Comparison of ENCODE assay signal across 10 cellular contexts in the genomic region with DNA sequence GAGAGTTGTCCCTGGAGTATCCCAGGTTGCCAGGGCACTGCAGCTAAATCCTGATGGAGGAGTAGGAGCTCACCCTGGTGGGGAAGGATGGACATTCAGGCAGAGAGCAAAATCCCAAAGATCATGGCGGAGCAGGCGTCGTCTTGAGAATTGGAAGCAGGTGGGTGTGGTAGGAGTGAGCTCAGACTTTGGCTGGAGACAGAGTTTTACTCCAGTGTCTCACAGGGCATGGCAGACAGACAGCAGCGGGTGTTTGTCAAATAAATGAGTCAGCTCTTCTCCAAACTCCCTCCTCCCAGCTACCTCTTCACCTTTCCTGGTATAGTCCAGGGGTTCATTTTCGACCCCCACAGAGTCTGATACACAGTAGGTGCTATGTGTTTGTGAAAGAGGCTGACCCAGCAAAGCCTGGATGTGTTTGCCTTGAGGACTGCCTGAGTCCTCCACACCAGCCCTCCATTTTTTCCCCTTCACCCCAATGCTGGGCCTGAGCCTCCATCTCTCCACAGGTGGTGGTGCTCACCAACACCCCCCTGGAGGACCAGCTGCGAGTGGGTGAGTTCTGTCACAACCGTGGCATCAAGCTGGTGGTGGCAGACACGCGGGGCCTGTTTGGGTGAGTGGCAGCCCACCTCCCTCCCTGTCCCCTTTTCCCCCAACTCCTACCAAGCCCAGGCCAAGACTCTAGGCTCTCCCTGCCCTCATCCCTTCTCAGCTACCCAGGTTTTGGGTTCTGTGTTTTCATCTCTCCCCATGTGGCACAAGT. TPM values are rescaled to one million over a fixed set of nuclear protein-coding genes. Genes with fewer than 3 reads are reported as not detected.
DNase-seq lines count a peak whose midpoint lies in the region; ATAC-seq and TF ChIP-seq lines count a peak whose summit lies in the region.
"Had no signal": no experiment of that assay in that cellular context is flagged by ENCODE, and none has a peak within 500 bp of the region (broad histone marks: within the 10 kb centered on the region; RNA-seq: fewer than 3 reads in every experiment).

No MANE protein-coding gene starts in this region.

- no peaks in the 10 kb centered on the region for H3K27me3 ChIP-seq in SK-N-SH (ENCODE audit: insufficient read depth)

- peaks cover 7 to 24% of the 10 kb centered on the region in 2 experiments for H3K4me1 ChIP-seq in SK-N-SH (ENCODE audit: control insufficient read depth in 1 of 2, insufficient read depth in 2 of 2, low read depth in 1 of 2, low read length in 1 of 2)

- peaks cover 74 to 86% of the 10 kb centered on the region in 2 experiments for H3K36me3 ChIP-seq in SK-N-SH (replicated peaks in 1 of 2; ENCODE audit: control insufficient read depth in 1 of 2, insufficient read depth in 2 of 2, low read length in 1 of 2)

- TF ChIP-seq RAD21 in SK-N-SH (IDR thresholded peaks at IDR 0.05; ENCODE audit: low read length) = no peak

- H3K9me2 ChIP-seq in SK-N-SH = no peaks in the 10 kb centered on the region

- H3K79me2 ChIP-seq in SK-N-SH (ENCODE audit: insufficient read depth) = peaks cover 34% of the 10 kb centered on the region

- no peak for ATAC-seq in GM21390 (IDR thresholded peaks at IDR 0.05; ENCODE audit: unreplicated experiment)

- H3K9ac ChIP-seq in SK-N-SH = no peak overlapping the region

- POLR2A ChIA-PET in SK-N-SH (lab: Yijun Ruan, JAX) = no interaction called here

- peaks cover 3% of the 10 kb centered on the region for H3F3A ChIP-seq in SK-N-SH (replicated peaks; ENCODE audit: insufficient read depth)

- CTCF ChIA-PET in SK-N-SH (lab: Yijun Ruan, JAX) = interaction anchor here (2.6 kb wide), 1 partner anchor 184 kb away, joined by 13 read pairs; no protein-coding TSS in a partner anchor

- 88% methylated on average over 9 of the region's 9 CpGs for WGBS in SK-N-SH (ENCODE audit: low lambda C conversion rate)

- no peak overlapping the region for H3K4me2 ChIP-seq in SK-N-SH

- peak; percentile 77 for DNase-seq in GM04504 (ENCODE audit: low read depth)
- DNase-seq in SK-N-SH = no peak
- peak; percentile 94 for DNase-seq in fibroblast of the aortic adventitia (ENCODE audit: low read depth)
- peak; percentile 39 for DNase-seq in skeletal muscle cell (ENCODE audit: low read depth)
- DNase-seq in NCI-H187 treated with DMSO at 0.1 percent for 48 hours (lab: John Stamatoyannopoulos, UW) = no peak
- DNase-seq in anterior cingulate cortex (lab: John Stamatoyannopoulos, UW) = no peak
- no peak for DNase-seq in cerebellar nuclear complex (lab: John Stamatoyannopoulos, UW)
- DNase-seq: activated gamma-delta T cell treated with Interleukin-2 at 50 U/mL for 16 hours, NCI-H2081 treated with DMSO at 0.1 percent for 48 hours had no signal

- H3K9me3 ChIP-seq in SK-N-SH = no peaks in the 10 kb centered on the region

- TF ChIP-seq CTCF in SK-N-SH (IDR thresholded peaks at IDR 0.05) = peak; percentile 21
- peak; percentile 70 for TF ChIP-seq CTCF in fibroblast of the aortic adventitia (IDR thresholded peaks at IDR 0.05; ENCODE audit: insufficient read depth, low read length)

- no peak overlapping the region for H3K27ac ChIP-seq in SK-N-SH (ENCODE audit: low read depth in 2 of 2, low read length in 1 of 2)

- H3K4me3 ChIP-seq in SK-N-SH (ENCODE audit: low read depth in 2 of 2, low read length in 1 of 2) (no peak overlapping the region), fibroblast of the aortic adventitia (ENCODE audit: low read depth, low read length) (no peak overlapping the region), skeletal muscle cell (ENCODE audit: low read depth, low read length) (no peak overlapping the region)

- no peak for TF ChIP-seq EP300 in SK-N-SH (IDR thresholded peaks at IDR 0.05; ENCODE audit: borderline replicate concordance in 1 of 2, low read depth in 1 of 2, low read length in 1 of 2)

- peaks cover 50% of the 10 kb centered on the region for H4K20me1 ChIP-seq in SK-N-SH (ENCODE audit: insufficient read depth)

- no peak overlapping the region for H2AFZ ChIP-seq in SK-N-SH (ENCODE audit: low read depth)

TF ChIP-seq in SK-N-SH, 30 proteins besides CTCF, POLR2A, EP300 and RAD21 (continues in another document):
- TF ChIP-seq FOXM1 (IDR thresholded peaks at IDR 0.05; ENCODE audit: low read depth) (no peak), GABPA (IDR thresholded peaks at IDR 0.05; ENCODE audit: low read depth) (no peak), FOSL2 (IDR thresholded peaks at IDR 0.05; ENCODE audit: borderline replicate concordance, low read depth) (no peak), FOXJ3 (CRISPR knock-in tag; IDR thresholded peaks at IDR 0.05) (no peak), MEF2A (IDR thresholded peaks at IDR 0.05; ENCODE audit: borderline replicate concordance, low read depth) (no peak), NFIC (IDR thresholded peaks at IDR 0.05; ENCODE audit: borderline replicate concordance) (no peak), RFX5 (IDR thresholded peaks at IDR 0.05; ENCODE audit: low read length) (no peak)
- TF ChIP-seq, protein P1, sequence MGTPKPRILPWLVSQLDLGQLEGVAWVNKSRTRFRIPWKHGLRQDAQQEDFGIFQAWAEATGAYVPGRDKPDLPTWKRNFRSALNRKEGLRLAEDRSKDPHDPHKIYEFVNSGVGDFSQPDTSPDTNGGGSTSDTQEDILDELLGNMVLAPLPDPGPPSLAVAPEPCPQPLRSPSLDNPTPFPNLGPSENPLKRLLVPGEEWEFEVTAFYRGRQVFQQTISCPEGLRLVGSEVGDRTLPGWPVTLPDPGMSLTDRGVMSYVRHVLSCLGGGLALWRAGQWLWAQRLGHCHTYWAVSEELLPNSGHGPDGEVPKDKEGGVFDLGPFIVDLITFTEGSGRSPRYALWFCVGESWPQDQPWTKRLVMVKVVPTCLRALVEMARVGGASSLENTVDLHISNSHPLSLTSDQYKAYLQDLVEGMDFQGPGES (IDR thresholded peaks at IDR 0.05; ENCODE audit: low read depth, low read length) = no peak
- TF ChIP-seq, protein P2, sequence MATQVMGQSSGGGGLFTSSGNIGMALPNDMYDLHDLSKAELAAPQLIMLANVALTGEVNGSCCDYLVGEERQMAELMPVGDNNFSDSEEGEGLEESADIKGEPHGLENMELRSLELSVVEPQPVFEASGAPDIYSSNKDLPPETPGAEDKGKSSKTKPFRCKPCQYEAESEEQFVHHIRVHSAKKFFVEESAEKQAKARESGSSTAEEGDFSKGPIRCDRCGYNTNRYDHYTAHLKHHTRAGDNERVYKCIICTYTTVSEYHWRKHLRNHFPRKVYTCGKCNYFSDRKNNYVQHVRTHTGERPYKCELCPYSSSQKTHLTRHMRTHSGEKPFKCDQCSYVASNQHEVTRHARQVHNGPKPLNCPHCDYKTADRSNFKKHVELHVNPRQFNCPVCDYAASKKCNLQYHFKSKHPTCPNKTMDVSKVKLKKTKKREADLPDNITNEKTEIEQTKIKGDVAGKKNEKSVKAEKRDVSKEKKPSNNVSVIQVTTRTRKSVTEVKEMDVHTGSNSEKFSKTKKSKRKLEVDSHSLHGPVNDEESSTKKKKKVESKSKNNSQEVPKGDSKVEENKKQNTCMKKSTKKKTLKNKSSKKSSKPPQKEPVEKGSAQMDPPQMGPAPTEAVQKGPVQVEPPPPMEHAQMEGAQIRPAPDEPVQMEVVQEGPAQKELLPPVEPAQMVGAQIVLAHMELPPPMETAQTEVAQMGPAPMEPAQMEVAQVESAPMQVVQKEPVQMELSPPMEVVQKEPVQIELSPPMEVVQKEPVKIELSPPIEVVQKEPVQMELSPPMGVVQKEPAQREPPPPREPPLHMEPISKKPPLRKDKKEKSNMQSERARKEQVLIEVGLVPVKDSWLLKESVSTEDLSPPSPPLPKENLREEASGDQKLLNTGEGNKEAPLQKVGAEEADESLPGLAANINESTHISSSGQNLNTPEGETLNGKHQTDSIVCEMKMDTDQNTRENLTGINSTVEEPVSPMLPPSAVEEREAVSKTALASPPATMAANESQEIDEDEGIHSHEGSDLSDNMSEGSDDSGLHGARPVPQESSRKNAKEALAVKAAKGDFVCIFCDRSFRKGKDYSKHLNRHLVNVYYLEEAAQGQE (IDR thresholded peaks at IDR 0.05; ENCODE audit: low read depth, low read length) = no peak
- TF ChIP-seq, protein P3, sequence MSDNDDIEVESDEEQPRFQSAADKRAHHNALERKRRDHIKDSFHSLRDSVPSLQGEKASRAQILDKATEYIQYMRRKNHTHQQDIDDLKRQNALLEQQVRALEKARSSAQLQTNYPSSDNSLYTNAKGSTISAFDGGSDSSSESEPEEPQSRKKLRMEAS (IDR thresholded peaks at IDR 0.05; ENCODE audit: low read depth) = no peak
- TF ChIP-seq, protein P4, sequence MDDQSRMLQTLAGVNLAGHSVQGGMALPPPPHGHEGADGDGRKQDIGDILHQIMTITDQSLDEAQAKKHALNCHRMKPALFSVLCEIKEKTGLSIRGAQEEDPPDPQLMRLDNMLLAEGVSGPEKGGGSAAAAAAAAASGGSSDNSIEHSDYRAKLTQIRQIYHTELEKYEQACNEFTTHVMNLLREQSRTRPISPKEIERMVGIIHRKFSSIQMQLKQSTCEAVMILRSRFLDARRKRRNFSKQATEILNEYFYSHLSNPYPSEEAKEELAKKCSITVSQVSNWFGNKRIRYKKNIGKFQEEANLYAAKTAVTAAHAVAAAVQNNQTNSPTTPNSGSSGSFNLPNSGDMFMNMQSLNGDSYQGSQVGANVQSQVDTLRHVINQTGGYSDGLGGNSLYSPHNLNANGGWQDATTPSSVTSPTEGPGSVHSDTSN (IDR thresholded peaks at IDR 0.05) = no peak

RNA-seq across cellular contexts. Expression of a gene that starts 6.9 kb away (rescaled TPM):
- polyA plus RNA-seq in SK-N-SH (2012; rRNA removed) = 249 and 283 TPM in 2 replicates
- 125 and 170 TPM in 2 replicates for polyA plus RNA-seq in SK-N-SH (2012; cell fraction: cytosol; rRNA removed)
- 396 and 495 TPM in 2 replicates for polyA plus RNA-seq in SK-N-SH (2012; cell fraction: nucleus; rRNA removed)
- 93.3 and 214 TPM in 2 replicates for total RNA-seq in fibroblast of the aortic adventitia (ENCODE audit: low replicate concordance)

RNA-seq across cellular contexts. Expression of a gene that starts 17.9 kb away (rescaled TPM):
- polyA plus RNA-seq in SK-N-SH (2012; rRNA removed) = 115 and 116 TPM in 2 replicates
- polyA plus RNA-seq in SK-N-SH (2012; cell fraction: cytosol; rRNA removed) = 64.3 and 83.1 TPM in 2 replicates
- polyA plus RNA-seq in SK-N-SH (2012; cell fraction: nucleus; rRNA removed) = 213 and 232 TPM in 2 replicates
- total RNA-seq in fibroblast of the aortic adventitia (ENCODE audit: low replicate concordance) = 25.3 and 91.6 TPM in 2 replicates

RNA-seq across cellular contexts. Expression of a gene that starts 32.2 kb away (rescaled TPM):
- polyA plus RNA-seq in SK-N-SH (2012; rRNA removed) = 40.1 and 53.1 TPM in 2 replicates
- 19.8 and 26.2 TPM in 2 replicates for polyA plus RNA-seq in SK-N-SH (2012; cell fraction: cytosol; rRNA removed)
- polyA plus RNA-seq in SK-N-SH (2012; cell fraction: nucleus; rRNA removed) = 185 and 213 TPM in 2 replicates
- total RNA-seq in fibroblast of the aortic adventitia (ENCODE audit: low replicate concordance) = 11.0 and 41.8 TPM in 2 replicates

RNA-seq across cellular contexts. Expression of a gene that starts 55.5 kb away (rescaled TPM):
- 24.7 and 34.4 TPM in 2 replicates for polyA plus RNA-seq in SK-N-SH (2012; rRNA removed)
- polyA plus RNA-seq in SK-N-SH (2012; cell fraction: cytosol; rRNA removed) = 15.1 and 23.5 TPM in 2 replicates
- 47.0 and 52.0 TPM in 2 replicates for polyA plus RNA-seq in SK-N-SH (2012; cell fraction: nucleus; rRNA removed)
- total RNA-seq in fibroblast of the aortic adventitia (ENCODE audit: low replicate concordance) = 22.7 and 37.9 TPM in 2 replicates

RNA-seq across cellular contexts. Expression of a gene that starts 56.1 kb away (rescaled TPM):
- 74.9 and 107 TPM in 2 replicates for polyA plus RNA-seq in SK-N-SH (2012; rRNA removed)
- polyA plus RNA-seq in SK-N-SH (2012; cell fraction: cytosol; rRNA removed) = 72.6 and 79.2 TPM in 2 replicates
- 29.1 and 55.5 TPM in 2 replicates for polyA plus RNA-seq in SK-N-SH (2012; cell fraction: nucleus; rRNA removed)
- 45.5 and 94.4 TPM in 2 replicates for total RNA-seq in fibroblast of the aortic adventitia (ENCODE audit: low replicate concordance)

Comparison
In these comparisons a context has a peak if more than half of its experiments do, and no peak if none do; other contexts are left out.
1. DNase-seq: peak in GM04504 (single experiment), fibroblast of the aortic adventitia (single experiment) and skeletal muscle cell (single experiment); none in SK-N-SH (single experiment), NCI-H187 treated with DMSO at 0.1 percent for 48 hours (single experiment), anterior cingulate cortex (0 of 58) and cerebellar nuclear complex (0 of 2).